In the genomic region with DNA sequence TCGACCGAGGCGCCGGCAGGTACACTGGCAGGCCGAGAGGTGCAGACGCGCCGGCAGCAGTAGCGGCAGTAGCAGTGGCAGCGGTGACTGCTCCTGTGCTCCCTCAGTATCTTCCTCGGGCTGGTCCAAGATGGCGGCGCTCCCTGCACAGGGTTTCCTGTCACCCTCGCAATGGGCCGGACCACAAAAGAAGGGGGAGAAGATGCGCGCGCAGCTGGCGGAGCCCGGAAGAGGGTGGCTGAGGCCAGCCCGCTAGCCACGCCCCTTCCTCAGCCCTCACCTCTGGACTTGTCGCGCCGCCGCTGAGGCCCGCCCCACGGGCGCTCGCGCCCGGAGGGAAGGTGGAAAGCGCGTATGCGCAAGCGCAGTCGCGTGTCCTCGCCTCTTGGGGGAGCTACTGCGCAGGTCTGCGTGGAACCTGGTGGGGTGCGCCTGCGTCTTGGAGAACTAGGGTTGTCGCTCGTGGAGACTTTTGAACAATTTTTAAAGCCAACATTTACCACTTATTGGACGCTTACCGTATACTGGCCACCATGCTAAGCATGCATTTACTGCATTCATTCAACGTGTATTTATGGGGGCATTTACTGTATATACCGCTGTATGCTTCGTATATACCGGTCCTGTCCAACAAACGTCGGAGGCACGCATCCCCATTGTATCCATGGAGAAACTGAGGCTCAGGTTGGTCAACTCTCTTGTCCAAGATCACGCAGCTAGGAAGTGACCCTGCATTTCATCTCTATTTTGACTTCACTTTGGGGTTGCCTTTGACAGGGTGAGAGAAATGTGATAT, we compare ENCODE assay signal across 8 cellular contexts. TPM values are rescaled to one million over a fixed set of nuclear protein-coding genes. Genes with fewer than 3 reads are reported as not detected.
DNase-seq lines count a peak whose midpoint lies in the region; ATAC-seq and TF ChIP-seq lines count a peak whose summit lies in the region.

RAB14 (minus strand) TSS at position 132 of the 796 bp plus-strand sequence. CDS start 8,457 bp downstream, outside the sequence.

- CTCF ChIA-PET in activated CD4-positive, alpha-beta T cell treated with anti-CD3 and anti-CD28 coated beads, Interleukin-2, amount 10 ng/mL, durations not matched to agents 7 days and 5 days (lab: Charles Lee): interaction anchor here (0.6 to 3.7 kb wide), 8 partner anchors 11 to 189 kb away, joined by 3 to 16 read pairs (median 3); no protein-coding TSS in a partner anchor

- peak within 1 kb of the TSS; percentile 89 to 97 (median 96) for H3K27ac Mint-ChIP-seq in CD14-positive monocyte
- peak within 1 kb of the TSS; percentile 93 for H3K27ac Mint-ChIP-seq in activated CD4-positive, alpha-beta T cell treated with anti-CD3 and anti-CD28 coated beads, Interleukin-2, amount 10 ng/mL, durations not matched to agents 7 days and 5 days

- no peaks in the 10 kb centered on the region for H3K9me3 Mint-ChIP-seq in CD14-positive monocyte
- H3K9me3 Mint-ChIP-seq in activated CD4-positive, alpha-beta T cell treated with anti-CD3 and anti-CD28 coated beads, Interleukin-2, amount 10 ng/mL, durations not matched to agents 7 days and 5 days: peaks cover 2% of the 10 kb centered on the region

- DNase-seq in CD14-positive monocyte (ENCODE audit: low spot score): peak; percentile 100
- peak; percentile 99 for DNase-seq in NCI-H69 (lab: John Stamatoyannopoulos, UW)
- DNase-seq in activated CD4-positive, alpha-beta T cell treated with anti-CD3 and anti-CD28 coated beads, Interleukin-2, amount 10 ng/mL, durations not matched to agents 7 days and 5 days: peak; percentile 100
- DNase-seq in cortex of kidney (lab: John Stamatoyannopoulos, UW): peak; percentile 72
- DNase-seq in left kidney (ENCODE audit: low read depth, low spot score): peak; percentile 100
- DNase-seq in stimulated activated CD4-positive, alpha-beta T cell treated with anti-CD3 and anti-CD28 coated beads, Interleukin-2, amount 100 ng/mL, for 24 hours: peak; percentile 100

- H3K27me3 Mint-ChIP-seq in CD14-positive monocyte (ENCODE audit: low read depth in 3 of 3): no peaks in the 10 kb centered on the region
- H3K27me3 Mint-ChIP-seq in activated CD4-positive, alpha-beta T cell treated with anti-CD3 and anti-CD28 coated beads, Interleukin-2, amount 10 ng/mL, durations not matched to agents 7 days and 5 days: no peaks in the 10 kb centered on the region

- H3K4me3 Mint-ChIP-seq in CD14-positive monocyte: peak within 1 kb of the TSS; percentile 92 to 95
- H3K4me3 Mint-ChIP-seq in activated CD4-positive, alpha-beta T cell treated with anti-CD3 and anti-CD28 coated beads, Interleukin-2, amount 10 ng/mL, durations not matched to agents 7 days and 5 days: peak within 1 kb of the TSS; percentile 96

- peaks cover 0 to 2% of the 10 kb centered on the region in 2 donors for H3K36me3 Mint-ChIP-seq in CD14-positive monocyte
- peaks cover 12% of the 10 kb centered on the region for H3K36me3 Mint-ChIP-seq in activated CD4-positive, alpha-beta T cell treated with anti-CD3 and anti-CD28 coated beads, Interleukin-2, amount 10 ng/mL, durations not matched to agents 7 days and 5 days (ENCODE audit: low read depth)

- ATAC-seq in GM19351 (IDR thresholded peaks at IDR 0.05; ENCODE audit: unreplicated experiment) (peak; percentile 83), HG03521 (IDR thresholded peaks at IDR 0.05; ENCODE audit: unreplicated experiment) (peak; percentile 93)

- H3K4me1 Mint-ChIP-seq in CD14-positive monocyte: peaks cover 59% of the 10 kb centered on the region
- H3K4me1 Mint-ChIP-seq in activated CD4-positive, alpha-beta T cell treated with anti-CD3 and anti-CD28 coated beads, Interleukin-2, amount 10 ng/mL, durations not matched to agents 7 days and 5 days: peaks cover 57% of the 10 kb centered on the region

- TF ChIP-seq CTCF in CD14-positive monocyte (IDR thresholded peaks at IDR 0.05): peak; percentile 45

- intact Hi-C loops in CD14-positive monocyte (cut with micrococcal nuclease): loop anchor here in 1 of 2 donors (5.0 kb wide), 1 partner anchor 170 kb away; the partner anchor contains the start of gene STOM

- POLR2A ChIA-PET in activated CD4-positive, alpha-beta T cell treated with anti-CD3 and anti-CD28 coated beads, Interleukin-2, amount 10 ng/mL, durations not matched to agents 7 days and 5 days (lab: Charles Lee): no interaction called here

RNA-seq across cellular contexts. Expression of gene RAB14, which starts in this region (rescaled TPM):
- 10 to 100 TPM; 44.4 to 60.0 TPM for polyA plus RNA-seq in CD14-positive monocyte
- 10 to 100 TPM; 65.8 to 66.6 TPM for total RNA-seq in activated CD4-positive, alpha-beta T cell treated with anti-CD3 and anti-CD28 coated beads, Interleukin-2, amount 10 ng/mL, durations not matched to agents 7 days and 5 days

Comparison
In these comparisons a context has a peak if more than half of its experiments do, and no peak if none do; other contexts are left out.
1. Peak in every context shown above with its lines: DNase-seq and ATAC-seq.